In genomic region chr5:139385061-139385889, GRCh38 we compare ENCODE assay signal across 1 cellular context.
A peak's percentile ranks its signal among the peaks of the same experiment; 100 is the strongest.
TF ChIP-seq lines count a peak whose summit lies in the region.

No MANE protein-coding gene starts in this region.

TF ChIP-seq in K562, 482 proteins besides CTCF, POLR2A, EP300 and RAD21 (continued from another document and continues in another):
- TF ChIP-seq JUND (IDR thresholded peaks at IDR 0.05; ENCODE audit: borderline replicate concordance, low read depth, low read length) (0 out of 2 replicates have a peak, but pooled peaks have one; percentile 18), JUND (tag; IDR thresholded peaks at IDR 0.05; ENCODE audit: borderline replicate concordance, low read depth, low read length) (no peak; the same call in 2 of the 3 replicates), NUFIP1 (IDR thresholded peaks at IDR 0.05; ENCODE audit: partially characterized antibody) (no peak), IRF2 (CRISPR knock-in tag; IDR thresholded peaks at IDR 0.05) (no peak), HNRNPH1 (optimal IDR thresholded peaks at IDR 0.05; ENCODE audit: low read depth, low read length) (no peak), RAD51 (IDR thresholded peaks at IDR 0.05; ENCODE audit: borderline replicate concordance, low read depth) (no peak), KDM2B (CRISPR knock-in tag; IDR thresholded peaks at IDR 0.05) (no peak), BHLHE40 (IDR thresholded peaks at IDR 0.05; ENCODE audit: low read length) (peak; percentile 89), GABPA (tag; conservative IDR thresholded peaks at IDR 0.05; ENCODE audit: low read depth) (no peak), L3MBTL2 (IDR thresholded peaks at IDR 0.05) (peak; percentile 46; the same call in 1 of the 2 replicates), HINFP (tag; conservative IDR thresholded peaks at IDR 0.05; ENCODE audit: low read depth) (no peak), TFAM (CRISPR knock-in tag; conservative IDR thresholded peaks at IDR 0.05) (no peak), ZNF354B (CRISPR knock-in tag; IDR thresholded peaks at IDR 0.05) (no peak), POLR2AphosphoS5 (IDR thresholded peaks at IDR 0.05; ENCODE audit: control insufficient read depth, insufficient read depth, low read depth, low read length) (no peak), MYNN (IDR thresholded peaks at IDR 0.05) (no peak), MYNN (CRISPR knock-in tag; IDR thresholded peaks at IDR 0.05) (no peak), ZNF77 (CRISPR knock-in tag; IDR thresholded peaks at IDR 0.05) (no peak), POLR2H (tag; IDR thresholded peaks at IDR 0.05; ENCODE audit: low read depth) (no peak), STAT5A (IDR thresholded peaks at IDR 0.05; ENCODE audit: borderline replicate concordance, low read length) (no peak), YY1 (IDR thresholded peaks at IDR 0.05; ENCODE audit: borderline replicate concordance in 1 of 3, control insufficient read depth in 1 of 3, extremely low read depth in 1 of 3, insufficient read depth in 3 of 3, insufficient read length in 1 of 3, insufficient replicate concordance in 2 of 3, low read depth in 1 of 3, low read length in 2 of 3) (no peak), CREB1 (IDR thresholded peaks at IDR 0.05) (no peak), CREB1 (CRISPR knock-in tag; IDR thresholded peaks at IDR 0.05) (0 out of 2 replicates have a peak, but pooled peaks have one; percentile 10), ARNT (IDR thresholded peaks at IDR 0.05) (peak in 1 of 2 experiments; percentile 44; a peak in 1 of 4 replicates), ZFP91 (CRISPR knock-in tag; IDR thresholded peaks at IDR 0.05) (no peak), SFPQ (IDR thresholded peaks at IDR 0.05; ENCODE audit: low read depth, low read length) (no peak), ZNF592 (IDR thresholded peaks at IDR 0.05) (peak; percentile 52; the same call in 1 of the 2 replicates), NFE2L1 (tag; IDR thresholded peaks at IDR 0.05; ENCODE audit: borderline replicate concordance, low read depth) (no peak), KLF13 (tag; IDR thresholded peaks at IDR 0.05; ENCODE audit: borderline replicate concordance, low read depth) (no peak), SMAD3 (CRISPR knock-in tag; conservative IDR thresholded peaks at IDR 0.05) (no peak), NRF1 (conservative IDR thresholded peaks at IDR 0.05 in 1 of 2, IDR thresholded peaks at IDR 0.05 in 1 of 2) (no peak), MLLT1 (IDR thresholded peaks at IDR 0.05) (peak in 1 of 2 experiments; percentile 98; a peak in 3 of 4 replicates), NR0B1 (IDR thresholded peaks at IDR 0.05; ENCODE audit: partially characterized antibody) (no peak), ZNF133 (CRISPR knock-in tag; IDR thresholded peaks at IDR 0.05) (no peak), ZNF830 (CRISPR knock-in tag; IDR thresholded peaks at IDR 0.05) (no peak), SRSF7 (optimal IDR thresholded peaks at IDR 0.05; ENCODE audit: low read depth, low read length) (no peak), ZBTB49 (CRISPR knock-in tag; IDR thresholded peaks at IDR 0.05; ENCODE audit: borderline replicate concordance) (no peak), PATZ1 (CRISPR knock-in tag; IDR thresholded peaks at IDR 0.05; ENCODE audit: borderline replicate concordance) (no peak), POU5F1 (IDR thresholded peaks at IDR 0.05; ENCODE audit: borderline replicate concordance, low read depth, low read length, partially characterized antibody) (no peak), CBX1 (IDR thresholded peaks at IDR 0.05; ENCODE audit: low read depth) (no peak), ZBTB1 (CRISPR knock-in tag; IDR thresholded peaks at IDR 0.05; ENCODE audit: borderline replicate concordance, low read depth) (no peak), ZNF766 (CRISPR knock-in tag; conservative IDR thresholded peaks at IDR 0.05) (0 out of 2 replicates have a peak, but pooled peaks have one; percentile 42), DMBX1 (CRISPR knock-in tag; IDR thresholded peaks at IDR 0.05; ENCODE audit: borderline replicate concordance) (no peak), NFATC3 (IDR thresholded peaks at IDR 0.05) (no peak), LEF1 (IDR thresholded peaks at IDR 0.05) (no peak), ZNF23 (CRISPR knock-in tag; IDR thresholded peaks at IDR 0.05) (no peak), ZNF449 (CRISPR knock-in tag; IDR thresholded peaks at IDR 0.05) (no peak)
